ENCODE assay signal across 15 cellular contexts in genomic region chr4:147340547-147341225, GRCh38.
A peak's percentile ranks its signal among the peaks of the same experiment; 100 is the strongest.
DNase-seq lines count a peak whose midpoint lies in the region; ATAC-seq and TF ChIP-seq lines count a peak whose summit lies in the region.
"Had no signal": no experiment of that assay in that cellular context is flagged by ENCODE, and none has a peak within 500 bp of the region (broad histone marks: within the 10 kb centered on the region; RNA-seq: fewer than 3 reads in every experiment).

No MANE protein-coding gene starts in this region.

- no peak overlapping the region for H3K4me3 ChIP-seq in Peyer's patch
- no peak overlapping the region for H3K4me3 ChIP-seq in right lobe of liver
- H3K4me3 ChIP-seq: esophagus squamous epithelium, PC-9 had no signal

- no peak for TF ChIP-seq POLR2A in Peyer's patch (IDR thresholded peaks at IDR 0.05)
- TF ChIP-seq POLR2A in right lobe of liver (IDR thresholded peaks at IDR 0.05): no peak

- no peaks in the 10 kb centered on the region for H3K9me3 Mint-ChIP-seq in chondrocyte (ENCODE audit: low read depth)
- no peaks in the 10 kb centered on the region for H3K9me3 Mint-ChIP-seq in stimulated activated memory B cell treated with anti-CD40 and anti-IgM and Interleukin-4, amounts not matched to agents 10 μg/mL and 1 μg/mL and 100 μg/mL, for 72 hours

- no peaks in the 10 kb centered on the region for H3K36me3 Mint-ChIP-seq in chondrocyte (ENCODE audit: low read depth)
- H3K36me3 Mint-ChIP-seq in stimulated activated memory B cell treated with anti-CD40 and anti-IgM and Interleukin-4, amounts not matched to agents 10 μg/mL and 1 μg/mL and 100 μg/mL, for 72 hours: no peaks in the 10 kb centered on the region

- 54% methylated on average over 5 of the region's 5 CpGs for WGBS in right lobe of liver (ENCODE audit: insufficient coverage, low coverage, low lambda C conversion rate, missing lambda C conversion rate)

- DNase-seq in chondrocyte (ENCODE audit: low spot score) (no peak), myocyte (ENCODE audit: low read depth) (peak; percentile 38), Peyer's patch (no peak), GM03348 (ENCODE audit: low spot score) (no peak), right lobe of liver (no peak)
- DNase-seq: activated naive CD4-positive, alpha-beta T cell treated with Interleukin-2 at 50 U/mL for 16 hours; AML-193; esophagus squamous epithelium; NCI-H2227 treated with DMSO at 0.1 percent for 48 hours; PC-9; stimulated activated CD4-positive, alpha-beta T cell treated with anti-CD3 and anti-CD28 coated beads, Interleukin-4, amount 100 ng/mL, for 24 hours; stimulated activated naive CD8-positive, alpha-beta T cell treated with anti-CD3 and anti-CD28 coated beads, Interleukin-15, Interleukin-2, amounts not matched to agents 100 U/mL and 50 U/mL, for 24 hours had no signal

- no peak for TF ChIP-seq CTCF in chondrocyte (IDR thresholded peaks at IDR 0.05)
- TF ChIP-seq CTCF in Peyer's patch (IDR thresholded peaks at IDR 0.05): no peak
- TF ChIP-seq CTCF in right lobe of liver (IDR thresholded peaks at IDR 0.05): no peak

- no peak overlapping the region for H3K4me3 Mint-ChIP-seq in chondrocyte (ENCODE audit: unreplicated experiment)
- no peak overlapping the region for H3K4me3 Mint-ChIP-seq in stimulated activated memory B cell treated with anti-CD40 and anti-IgM and Interleukin-4, amounts not matched to agents 10 μg/mL and 1 μg/mL and 100 μg/mL, for 72 hours

- H3K27me3 ChIP-seq in Peyer's patch (no peaks in the 10 kb centered on the region), right lobe of liver (no peaks in the 10 kb centered on the region)
- H3K27me3 ChIP-seq: esophagus squamous epithelium had no signal

- H3K4me1 Mint-ChIP-seq in chondrocyte (ENCODE audit: low read depth): peaks cover 22% of the 10 kb centered on the region
- H3K4me1 Mint-ChIP-seq in stimulated activated memory B cell treated with anti-CD40 and anti-IgM and Interleukin-4, amounts not matched to agents 10 μg/mL and 1 μg/mL and 100 μg/mL, for 72 hours: no peaks in the 10 kb centered on the region

- H3K27ac Mint-ChIP-seq in chondrocyte (ENCODE audit: unreplicated experiment): peak overlapping the region; percentile 75
- no peak overlapping the region for H3K27ac Mint-ChIP-seq in stimulated activated memory B cell treated with anti-CD40 and anti-IgM and Interleukin-4, amounts not matched to agents 10 μg/mL and 1 μg/mL and 100 μg/mL, for 72 hours

- H3K4me1 ChIP-seq in Peyer's patch: no peaks in the 10 kb centered on the region
- H3K4me1 ChIP-seq in right lobe of liver: no peaks in the 10 kb centered on the region

- H3K27ac ChIP-seq in Peyer's patch (no peak overlapping the region), right lobe of liver (no peak overlapping the region)
- H3K27ac ChIP-seq: esophagus squamous epithelium, PC-9 had no signal

- no peaks in the 10 kb centered on the region for H3K9me3 ChIP-seq in Peyer's patch
- H3K9me3 ChIP-seq in right lobe of liver: no peaks in the 10 kb centered on the region
- H3K9me3 ChIP-seq: esophagus squamous epithelium had no signal

- peak; percentile 48 for ATAC-seq in GM18511 (IDR thresholded peaks at IDR 0.05; ENCODE audit: unreplicated experiment)
- peak; percentile 59 for ATAC-seq in HG03442 (IDR thresholded peaks at IDR 0.05; ENCODE audit: unreplicated experiment)
- ATAC-seq in stimulated activated memory B cell treated with anti-CD40 and anti-IgM and Interleukin-4, amounts not matched to agents 10 μg/mL and 1 μg/mL and 100 μg/mL, for 72 hours: no peak
- no peak for ATAC-seq in right lobe of liver
- ATAC-seq: stimulated activated naive CD8-positive, alpha-beta T cell treated with anti-CD3 and anti-CD28 coated beads, Interleukin-15, Interleukin-2, amounts not matched to agents 100 U/mL and 50 U/mL, for 24 hours had no signal

- no peaks in the 10 kb centered on the region for H3K27me3 Mint-ChIP-seq in chondrocyte (ENCODE audit: low read depth)
- no peaks in the 10 kb centered on the region for H3K27me3 Mint-ChIP-seq in stimulated activated memory B cell treated with anti-CD40 and anti-IgM and Interleukin-4, amounts not matched to agents 10 μg/mL and 1 μg/mL and 100 μg/mL, for 72 hours

- intact Hi-C loops in right lobe of liver (cut with DNase I): no loop called here

- H3K36me3 ChIP-seq in Peyer's patch (no peaks in the 10 kb centered on the region), right lobe of liver (no peaks in the 10 kb centered on the region)
- H3K36me3 ChIP-seq: esophagus squamous epithelium had no signal

Comparison
In these comparisons a context has a peak if more than half of its experiments do, and no peak if none do; other contexts are left out.
1. ATAC-seq: peak in GM18511 (single experiment) and HG03442 (single experiment); none in stimulated activated memory B cell treated with anti-CD40 and anti-IgM and Interleukin-4, amounts not matched to agents 10 μg/mL and 1 μg/mL and 100 μg/mL, for 72 hours (single experiment) and right lobe of liver (0 of 4).